In the genomic region with DNA sequence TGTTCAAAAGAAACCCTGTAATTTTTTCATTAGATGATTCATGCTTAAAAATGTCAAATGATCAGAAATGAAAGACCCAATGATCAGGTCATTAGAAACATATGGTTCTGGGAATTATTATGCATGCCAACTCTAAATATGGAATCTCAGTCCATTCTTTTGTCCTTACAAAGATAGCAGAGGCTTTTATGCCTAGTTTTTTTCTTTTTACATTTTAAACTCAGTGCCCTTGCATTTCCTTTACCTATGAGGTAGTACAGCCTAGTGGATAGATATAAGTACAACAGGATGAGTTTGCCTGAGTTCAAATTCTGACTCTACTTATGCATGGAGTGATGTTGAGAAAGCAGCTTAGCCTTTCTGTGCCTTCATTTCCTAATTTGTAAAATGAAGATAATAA, we compare ENCODE assay signal across 1 cellular context.
TF ChIP-seq lines count a peak whose summit lies in the region.

No MANE protein-coding gene starts in this region.

TF ChIP-seq in SK-N-SH, 30 proteins besides CTCF, POLR2A, EP300 and RAD21 (continued from another document):
- TF ChIP-seq, protein P1, sequence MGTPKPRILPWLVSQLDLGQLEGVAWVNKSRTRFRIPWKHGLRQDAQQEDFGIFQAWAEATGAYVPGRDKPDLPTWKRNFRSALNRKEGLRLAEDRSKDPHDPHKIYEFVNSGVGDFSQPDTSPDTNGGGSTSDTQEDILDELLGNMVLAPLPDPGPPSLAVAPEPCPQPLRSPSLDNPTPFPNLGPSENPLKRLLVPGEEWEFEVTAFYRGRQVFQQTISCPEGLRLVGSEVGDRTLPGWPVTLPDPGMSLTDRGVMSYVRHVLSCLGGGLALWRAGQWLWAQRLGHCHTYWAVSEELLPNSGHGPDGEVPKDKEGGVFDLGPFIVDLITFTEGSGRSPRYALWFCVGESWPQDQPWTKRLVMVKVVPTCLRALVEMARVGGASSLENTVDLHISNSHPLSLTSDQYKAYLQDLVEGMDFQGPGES (IDR thresholded peaks at IDR 0.05; ENCODE audit: low read depth, low read length) = no peak
- peak; percentile 70; the same call in 1 of the 2 replicates for TF ChIP-seq NFIC (IDR thresholded peaks at IDR 0.05; ENCODE audit: borderline replicate concordance)
